8 cellular contexts compared by ENCODE assay signal in the genomic region with DNA sequence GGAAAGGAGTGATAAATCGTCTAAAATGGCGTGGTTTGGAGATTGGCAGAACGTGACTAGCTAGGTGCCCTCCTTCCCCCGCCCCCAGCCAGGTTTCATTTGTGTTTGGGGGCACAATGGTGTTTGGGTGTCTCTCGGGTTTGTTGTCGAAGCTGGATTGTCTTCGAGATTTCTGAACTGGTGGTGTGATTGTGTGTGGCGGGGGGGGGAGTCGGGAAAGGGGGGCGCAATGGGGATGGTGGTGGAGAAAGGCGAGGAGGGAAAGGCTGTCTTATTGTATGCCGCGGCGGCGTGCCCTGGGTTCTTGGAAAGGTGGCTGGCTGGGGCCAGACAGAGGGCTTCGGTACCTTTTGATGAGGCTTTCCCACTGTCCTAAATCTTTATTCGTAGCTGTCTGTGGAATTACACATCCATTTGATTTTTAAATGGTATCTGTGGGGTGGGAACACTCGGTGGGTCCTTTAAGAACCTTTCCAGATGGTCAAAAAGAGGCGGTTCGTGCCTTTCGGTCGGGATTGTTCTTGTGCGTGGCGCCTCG. TPM values are rescaled to one million over a fixed set of nuclear protein-coding genes. Genes with fewer than 3 reads are reported as not detected.
DNase-seq lines count a peak whose midpoint lies in the region; ATAC-seq, FAIRE-seq and TF ChIP-seq lines count a peak whose summit lies in the region.

No MANE protein-coding gene starts in this region.

- CTCF ChIA-PET in AG04450 (lab: Charles Lee) (interaction anchor here (0.6 to 1.8 kb wide), 29 partner anchors 10 to 1071 kb away, joined by 3 to 11 read pairs (median 4); no protein-coding TSS in a partner anchor), GM12878 (lab: Yijun Ruan, JAX) (interaction anchor here (0.6 to 3.6 kb wide), 26 partner anchors 10 to 1076 kb away, joined by 3 to 62 read pairs (median 4); no protein-coding TSS in a partner anchor)

- H3K9ac ChIP-seq in GM12878 (ENCODE audit: control insufficient read depth, insufficient read depth, low read length), result peak overlapping the region; percentile 100
- H3K9ac ChIP-seq in iPS-20b (ENCODE audit: low read depth, low read length), result peak overlapping the region; percentile 100

- POLR2A ChIA-PET in AG04450 (lab: Yijun Ruan, JAX) (interaction anchor here (0.7 to 2.5 kb wide), 11 partner anchors 21 to 1019 kb away, joined by 3 to 12 read pairs (median 5); no protein-coding TSS in a partner anchor), GM12878 (lab: Charles Lee) (interaction anchor here (0.5 to 4.5 kb wide), 17 partner anchors 9 to 1212 kb away, joined by 3 to 50 read pairs (median 8); no protein-coding TSS in a partner anchor)

- TF ChIP-seq RAD21 in GM12878 (IDR thresholded peaks at IDR 0.05; ENCODE audit: insufficient read depth, low read depth, low read length), result no peak

- H3K4me3 ChIP-seq in AG04450 (ENCODE audit: low read depth, low read length), result peak overlapping the region; percentile 99
- peak overlapping the region; percentile 89 for H3K4me3 ChIP-seq in GM12878
- H3K4me3 ChIP-seq in iPS-20b (ENCODE audit: low read length), result peak overlapping the region; percentile 96
- H3K4me3 ChIP-seq in spleen, result peak overlapping the region; percentile 49 to 79 (median 62)

- TSS peak; percentile 98 for BruUV-seq in GM12878 (replicated peaks; lab: Mats Ljungman, UMichigan)

- no peak for DNase-seq in AG04450 (ENCODE audit: low read depth, low spot score)
- DNase-seq in NCI-H446 (lab: John Stamatoyannopoulos, UW), result peak; percentile 48 to 56
- DNase-seq in GM12878 (ENCODE audit: low read depth, low spot score), result no peak
- peak; percentile 85 for DNase-seq in spleen

- H3K36me3 ChIP-seq in GM12878 (ENCODE audit: control insufficient read depth in 2 of 2, insufficient read depth in 2 of 2, low read length in 1 of 2), result peaks cover 0 to 3% of the 10 kb centered on the region in 2 experiments; a peak in 2 of 4 replicates
- peaks cover 28% of the 10 kb centered on the region for H3K36me3 ChIP-seq in iPS-20b (ENCODE audit: insufficient read depth, low read depth, low read length)
- H3K36me3 ChIP-seq in spleen, result peaks cover 0 to 22% (median 0%) of the 10 kb centered on the region in 6 donors

- RAD21 ChIA-PET in GM12878 (lab: Charles Lee; ENCODE audit: unreplicated experiment), result interaction anchor here (0.6 to 4.9 kb wide), 31 partner anchors 9 to 1079 kb away, joined by 3 to 142 read pairs (median 6); no protein-coding TSS in a partner anchor

- TF ChIP-seq EP300 in GM12878 (IDR thresholded peaks at IDR 0.05; ENCODE audit: borderline replicate concordance in 1 of 2, control insufficient read depth in 1 of 2, low read depth in 2 of 2, low read length in 2 of 2), result no peak

- SMC1A ChIA-PET in GM12878 (lab: Charles Lee; ENCODE audit: uncharacterized antibody, unreplicated experiment), result interaction anchor here (0.7 to 2.6 kb wide), 21 partner anchors 9 to 1075 kb away, joined by 3 to 23 read pairs (median 5); no protein-coding TSS in a partner anchor

- intact Hi-C loops in GM12878 (cut with micrococcal nuclease; ENCODE audit: unreplicated experiment), result loop anchor here (1.0 to 5.0 kb wide), 8 partner anchors 49 to 1076 kb away; no protein-coding TSS in a partner anchor
- intact Hi-C loops in spleen (cut with DNase I; ENCODE audit: low total_unique reads), result loop anchor here (5.0 kb wide), 1 partner anchor 1076 kb away; no protein-coding TSS in a partner anchor

- ATAC-seq in GM18517 (IDR thresholded peaks at IDR 0.05; ENCODE audit: unreplicated experiment) (peak; percentile 0), GM12878 (peak; percentile 6), HG03039 (IDR thresholded peaks at IDR 0.05; ENCODE audit: unreplicated experiment) (no peak), GM21528 (IDR thresholded peaks at IDR 0.05; ENCODE audit: low FRiP score, unreplicated experiment) (no peak)

- no peak for TF ChIP-seq POLR2A in GM12878 (IDR thresholded peaks at IDR 0.05; ENCODE audit: low read depth, low read length)
- no peak for TF ChIP-seq POLR2A in spleen (IDR thresholded peaks at IDR 0.05)

- H3K9me3 ChIP-seq in AG04450 (ENCODE audit: control insufficient read depth, insufficient read depth, low read length) (peaks cover 3% of the 10 kb centered on the region; the same call in 1 of the 2 replicates), GM12878 (replicated peaks; ENCODE audit: control insufficient read depth, insufficient read depth, low read length) (no peaks in the 10 kb centered on the region), iPS-20b (ENCODE audit: insufficient read depth, low read depth, low read length) (no peaks in the 10 kb centered on the region), spleen (no peaks in the 10 kb centered on the region)

- H3K27me3 ChIP-seq in AG04450 (ENCODE audit: control insufficient read depth, insufficient read depth, low read length) (no peaks in the 10 kb centered on the region), GM12878 (replicated peaks in 1 of 2; ENCODE audit: control insufficient read depth in 2 of 2, insufficient read depth in 2 of 2, low read length in 1 of 2) (no peaks in the 10 kb centered on the region; a peak in 1 of 4 replicates), iPS-20b (ENCODE audit: insufficient read depth, low read length) (peaks cover 34% of the 10 kb centered on the region), spleen (replicated peaks in 1 of 7) (peaks cover 0 to 69% (median 28%) of the 10 kb centered on the region in 7 donors)

- H3K4me2 ChIP-seq in GM12878 (ENCODE audit: control insufficient read depth, insufficient read depth), result peak overlapping the region; percentile 79

- peaks cover 5% of the 10 kb centered on the region for H3K4me1 ChIP-seq in GM12878 (ENCODE audit: control insufficient read depth, insufficient read depth, low read length)
- H3K4me1 ChIP-seq in iPS-20b (ENCODE audit: insufficient read depth, low read length), result no peaks in the 10 kb centered on the region
- peaks cover 0 to 76% (median 49%) of the 10 kb centered on the region in 6 donors for H3K4me1 ChIP-seq in spleen

- peaks cover 72% of the 10 kb centered on the region for H3K79me2 ChIP-seq in GM12878 (ENCODE audit: control insufficient read depth, insufficient read depth, low read length)

- 1% methylated on average over 21 of the region's 25 CpGs for WGBS in GM12878 (ENCODE audit: insufficient coverage, insufficient replicate concordance, low lambda C conversion rate, missing lambda C conversion rate)
- WGBS in spleen, 5 donors, result 1 to 2% (median 1%) methylated on average over 24 to 25 of the region's 25 CpGs

- in situ Hi-C loops in GM12878 (cut with MboI), result loop anchor here (5.0 kb wide), 2 partner anchors 226 to 551 kb away; no protein-coding TSS in a partner anchor

- FAIRE-seq in GM12878 (lab: Jason Lieb, UNC), result no peak

- peak overlapping the region; percentile 98 for H3K27ac ChIP-seq in AG04450 (ENCODE audit: low read depth, low read length)
- H3K27ac ChIP-seq in GM12878 (ENCODE audit: control insufficient read depth, insufficient read depth), result peak overlapping the region; percentile 94
- H3K27ac ChIP-seq in iPS-20b (ENCODE audit: low read length), result peak overlapping the region; percentile 90
- H3K27ac ChIP-seq in spleen, result peak overlapping the region; percentile 91 to 97 (median 94)

- peak overlapping the region; percentile 24; the same call in 1 of the 2 replicates for H2AFZ ChIP-seq in GM12878 (ENCODE audit: control insufficient read depth, low read depth, low read length)

- TF ChIP-seq CTCF in AG04450 (IDR thresholded peaks at IDR 0.05; ENCODE audit: low read depth, low read length) (no peak), GM12878 (IDR thresholded peaks at IDR 0.05 in 2 of 3, conservative IDR thresholded peaks at IDR 0.05 in 1 of 3; ENCODE audit: control insufficient read depth in 2 of 3, extremely low read depth in 1 of 3, insufficient read depth in 1 of 3, low read depth in 3 of 3, low read length in 3 of 3) (no peak), spleen (IDR thresholded peaks at IDR 0.05 in 8 of 11, conservative IDR thresholded peaks at IDR 0.05 in 3 of 11) (no peak)

- H4K20me1 ChIP-seq in GM12878 (ENCODE audit: control insufficient read depth, insufficient read depth), result no peaks in the 10 kb centered on the region; the same call in 1 of the 2 replicates

TF ChIP-seq in GM12878, 131 proteins besides CTCF, POLR2A, EP300 and RAD21 (continues in another document):
- TF ChIP-seq, protein P1, sequence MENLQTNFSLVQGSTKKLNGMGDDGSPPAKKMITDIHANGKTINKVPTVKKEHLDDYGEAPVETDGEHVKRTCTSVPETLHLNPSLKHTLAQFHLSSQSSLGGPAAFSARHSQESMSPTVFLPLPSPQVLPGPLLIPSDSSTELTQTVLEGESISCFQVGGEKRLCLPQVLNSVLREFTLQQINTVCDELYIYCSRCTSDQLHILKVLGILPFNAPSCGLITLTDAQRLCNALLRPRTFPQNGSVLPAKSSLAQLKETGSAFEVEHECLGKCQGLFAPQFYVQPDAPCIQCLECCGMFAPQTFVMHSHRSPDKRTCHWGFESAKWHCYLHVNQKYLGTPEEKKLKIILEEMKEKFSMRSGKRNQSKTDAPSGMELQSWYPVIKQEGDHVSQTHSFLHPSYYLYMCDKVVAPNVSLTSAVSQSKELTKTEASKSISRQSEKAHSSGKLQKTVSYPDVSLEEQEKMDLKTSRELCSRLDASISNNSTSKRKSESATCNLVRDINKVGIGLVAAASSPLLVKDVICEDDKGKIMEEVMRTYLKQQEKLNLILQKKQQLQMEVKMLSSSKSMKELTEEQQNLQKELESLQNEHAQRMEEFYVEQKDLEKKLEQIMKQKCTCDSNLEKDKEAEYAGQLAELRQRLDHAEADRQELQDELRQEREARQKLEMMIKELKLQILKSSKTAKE (IDR thresholded peaks at IDR 0.05; ENCODE audit: low read depth, poor library complexity, severe bottlenecking), result peak; percentile 20

RNA-seq across cellular contexts. Expression of gene MARCKS, which starts 1.0 kb away (rescaled TPM):
- polyA plus RNA-seq in AG04450 (2011; rRNA removed), result 81.3 and 127 TPM in 2 replicates
- polyA minus RNA-seq in AG04450 (2011; rRNA and poly(A)+ RNA removed), result 29.2 and 56.8 TPM in 2 replicates
- total RNA-seq in GM12878 (2013; cell fraction: nucleolus; rRNA removed), result 82.3 and 93.5 TPM in 2 replicates
- 117 and 126 TPM in 2 replicates for total RNA-seq in GM12878 (2014; rRNA removed)
- 66.9 and 69.3 TPM in 2 replicates for total RNA-seq in GM12878 (2014; rRNA removed; fragmentation: Illumina TruSeq; extraction: Trizol)
- total RNA-seq in GM12878 (2021), result 164 and 172 TPM in 2 replicates
- 21.0 TPM for polyA plus RNA-seq in GM12878 (2011; ENCODE audit: low read depth)
- polyA plus RNA-seq in GM12878 (2011; rRNA removed), result 133 and 179 TPM in 2 replicates
- polyA plus RNA-seq in GM12878 (2011; cell fraction: cytosol; rRNA removed), result 34.8 and 36.8 TPM in 2 replicates
- polyA plus RNA-seq in GM12878 (2011; cell fraction: nucleus; rRNA removed), result 35.8 and 51.3 TPM in 2 replicates
- polyA plus RNA-seq in GM12878 (2012), result 63.3 and 74.6 TPM in 2 replicates
- polyA plus RNA-seq in GM12878 (2014; fragmentation: Illumina TruSeq; extraction: Trizol), result 57.9 and 75.6 TPM in 2 replicates
- 100 to 1,000 TPM in 1 of 2 experiments, 10 to 100 TPM in 1; 80.6 to 134 TPM for polyA plus RNA-seq in GM12878 (2014; fragmentation: Nextera tagmentation; extraction: Ambion mirVana)
- 68.4 and 78.4 TPM in 2 replicates for polyA plus RNA-seq in GM12878 (2014; rRNA removed)
- 10 to 100 TPM; 29.0 to 42.6 TPM for polyA plus RNA-seq in GM12878 (2016; fragmentation: Nextera tagmentation; extraction: Ambion mirVana)
- 36.7 and 43.4 TPM in 2 replicates for polyA minus RNA-seq in GM12878 (2011; rRNA and poly(A)+ RNA removed)
- 43.2 and 45.2 TPM in 2 replicates for polyA minus RNA-seq in GM12878 (2011; cell fraction: cytosol; rRNA and poly(A)+ RNA removed)
- 28.7 and 43.7 TPM in 2 replicates for polyA minus RNA-seq in GM12878 (2011; cell fraction: nucleus; rRNA and poly(A)+ RNA removed)
- total RNA-seq in spleen, result 100 to 1,000 TPM in 3 of 7 donors, 10 to 100 TPM in 4; 56.2 to 119 (median 83.1) TPM
- 10 to 100 TPM; 43.4 to 65.1 (median 49.5) TPM for polyA plus RNA-seq in spleen

Comparison
In these comparisons a context has a peak if more than half of its experiments do, and no peak if none do; other contexts are left out.
1. DNase-seq: peak in NCI-H446 (2 of 2) and spleen (single experiment); none in AG04450 (single experiment) and GM12878 (single experiment).
2. ATAC-seq: peak in GM18517 (single experiment) and GM12878 (single experiment); none in HG03039 (single experiment) and GM21528 (single experiment).
3. Peak in every context shown above with its lines, with median percentiles within 50 percentile points of each other: H3K27ac ChIP-seq and H3K4me3 ChIP-seq.